ENCODE assay signal across 18 cellular contexts in genomic region chr9:21605489-21605931, GRCh38.
A peak's percentile ranks its signal among the peaks of the same experiment; 100 is the strongest.
DNase-seq lines count a peak whose midpoint lies in the region; ATAC-seq and TF ChIP-seq lines count a peak whose summit lies in the region.
"Had no signal": no experiment of that assay in that cellular context is flagged by ENCODE, and none has a peak within 500 bp of the region (broad histone marks: within the 10 kb centered on the region; RNA-seq: fewer than 3 reads in every experiment).

No MANE protein-coding gene starts in this region.

- no peaks in the 10 kb centered on the region for H3K4me1 ChIP-seq in GM23338 (ENCODE audit: insufficient read depth)
- H3K4me1 ChIP-seq: uterus had no signal

- peaks cover 6% of the 10 kb centered on the region; the same call in 1 of the 2 replicates for H3K9me2 ChIP-seq in GM23338 (ENCODE audit: insufficient read depth)

- H3K79me2 ChIP-seq in GM23338 (replicated peaks; ENCODE audit: insufficient read depth) = no peaks in the 10 kb centered on the region

- H3K9me3 ChIP-seq in AG04450 (ENCODE audit: control insufficient read depth, insufficient read depth, low read length) (no peaks in the 10 kb centered on the region), WERI-Rb-1 (ENCODE audit: severe bottlenecking) (no peaks in the 10 kb centered on the region)
- H3K9me3 ChIP-seq: uterus had no signal

- peak overlapping the region; percentile 89 for H3K27ac Mint-ChIP-seq in HFFc6
- no peak overlapping the region for H3K27ac Mint-ChIP-seq in GM23338

- CTCF ChIA-PET in AG04450 (lab: Charles Lee) = interaction anchor here (1.0 kb wide), 1 partner anchor 183 kb away, joined by 3 read pairs; no protein-coding TSS in a partner anchor

- no peak overlapping the region for H2AFZ ChIP-seq in GM23338

- H3K36me3 ChIP-seq in GM23338 (ENCODE audit: insufficient read depth) (no peaks in the 10 kb centered on the region), WERI-Rb-1 (no peaks in the 10 kb centered on the region)
- H3K36me3 ChIP-seq: uterus had no signal

- H3K27me3 ChIP-seq in AG04450 (ENCODE audit: control insufficient read depth, insufficient read depth, low read length) = no peaks in the 10 kb centered on the region
- H3K27me3 ChIP-seq in GM23338 (ENCODE audit: insufficient read depth) = no peaks in the 10 kb centered on the region
- H3K27me3 ChIP-seq in WERI-Rb-1 (ENCODE audit: insufficient read depth, low read depth, severe bottlenecking) = peaks cover 43% of the 10 kb centered on the region
- H3K27me3 ChIP-seq: uterus had no signal

- H3K4me3 Mint-ChIP-seq in HFFc6 = peak overlapping the region; percentile 73
- no peak overlapping the region for H3K4me3 Mint-ChIP-seq in GM23338

- H3K4me2 ChIP-seq in GM23338 = no peak overlapping the region

- no peak overlapping the region for H3K27ac ChIP-seq in AG04450 (ENCODE audit: low read depth, low read length)
- no peak overlapping the region for H3K27ac ChIP-seq in GM23338 (ENCODE audit: low read depth)
- H3K27ac ChIP-seq in WERI-Rb-1 = no peak overlapping the region
- H3K27ac ChIP-seq: uterus had no signal

- in situ Hi-C loops in astrocyte of the cerebellum (cut with HindIII; ENCODE audit: low sequenced_read_pairs) = no loop called here

- POLR2A ChIA-PET in AG04450 (lab: Yijun Ruan, JAX) = no interaction called here

- H3K4me3 ChIP-seq in AG04450 (ENCODE audit: low read depth, low read length) (no peak overlapping the region), astrocyte of the cerebellum (ENCODE audit: low read depth, low read length) (no peak overlapping the region), GM23338 (no peak overlapping the region), WERI-Rb-1 (ENCODE audit: low read depth, low read length) (no peak overlapping the region)
- H3K4me3 ChIP-seq: uterus had no signal

- TF ChIP-seq CTCF in AG04450 (IDR thresholded peaks at IDR 0.05; ENCODE audit: low read depth, low read length) (no peak), HFFc6 (IDR thresholded peaks at IDR 0.05) (no peak), astrocyte of the cerebellum (IDR thresholded peaks at IDR 0.05; ENCODE audit: low read depth, low read length, missing control alignments) (no peak), GM23338 (conservative IDR thresholded peaks at IDR 0.05; ENCODE audit: low read depth in 2 of 2) (no peak), WERI-Rb-1 (IDR thresholded peaks at IDR 0.05; ENCODE audit: low read depth, low read length) (no peak)

- H3K27me3 Mint-ChIP-seq in HFFc6 (ENCODE audit: insufficient read depth) = no peaks in the 10 kb centered on the region; the same call in none of the 2 replicates
- peaks cover 3% of the 10 kb centered on the region for H3K27me3 Mint-ChIP-seq in GM23338 (ENCODE audit: insufficient read depth, low read depth, poor library complexity)

- H3K9me3 Mint-ChIP-seq in HFFc6 (no peaks in the 10 kb centered on the region), GM23338 (no peaks in the 10 kb centered on the region)

- H3K36me3 Mint-ChIP-seq in HFFc6 (ENCODE audit: low read depth) (no peaks in the 10 kb centered on the region), GM23338 (ENCODE audit: low read depth) (no peaks in the 10 kb centered on the region)

- no peaks in the 10 kb centered on the region for H3F3A ChIP-seq in GM23338 (replicated peaks; ENCODE audit: low read depth)

- no peak for ATAC-seq in GM23338
- ATAC-seq in HG02759 (IDR thresholded peaks at IDR 0.05; ENCODE audit: unreplicated experiment) = no peak
- ATAC-seq: esophagus mucosa had no signal

- DNase-seq in AG04450 (ENCODE audit: low read depth, low spot score) = peak; percentile 42
- peak; percentile 56 for DNase-seq in HFFc6
- peak; percentile 75 for DNase-seq in astrocyte of the cerebellum (ENCODE audit: low read depth)
- DNase-seq in kidney glomerular epithelial cell (lab: John Stamatoyannopoulos, UW) = peak; percentile 16
- no peak for DNase-seq in GM23338 (ENCODE audit: low spot score)
- DNase-seq in activated CD4-positive, alpha-beta T cell treated with anti-CD3 and anti-CD28 coated beads, Interleukin-2, amount 50 U/mL, for 4 hours = no peak
- DNase-seq in WERI-Rb-1 = no peak
- DNase-seq: anterior cingulate cortex; Karpas-422; NCI-H2029; NCI-H748 treated with DMSO at 0.1 percent for 48 hours; SIG-M5; small intestine; stimulated activated naive CD4-positive, alpha-beta T cell treated with Interleukin-2 at 50 U/mL for 16 hours; T1000; uterus had no signal

- no peaks in the 10 kb centered on the region for H4K20me1 ChIP-seq in GM23338 (replicated peaks; ENCODE audit: insufficient read depth)

- H3K4me1 Mint-ChIP-seq in HFFc6 (ENCODE audit: low read depth) = peaks cover 76% of the 10 kb centered on the region
- no peaks in the 10 kb centered on the region for H3K4me1 Mint-ChIP-seq in GM23338

TF ChIP-seq in GM23338, 12 proteins besides CTCF, POLR2A, EP300 and RAD21 (continues in another document):
- no peak for TF ChIP-seq NANOG (IDR thresholded peaks at IDR 0.05; ENCODE audit: borderline replicate concordance)
- TF ChIP-seq EZH2phosphoT487 (IDR thresholded peaks at IDR 0.05; ENCODE audit: unreplicated experiment) = no peak
- no peak for TF ChIP-seq ZNF462 (CRISPR knock-in tag; IDR thresholded peaks at IDR 0.05)
- TF ChIP-seq ZNF331 (CRISPR knock-in tag; IDR thresholded peaks at IDR 0.05; ENCODE audit: low read depth) = no peak

Comparison
In these comparisons a context has a peak if more than half of its experiments do, and no peak if none do; other contexts are left out.
1. DNase-seq: peak in AG04450 (single experiment), HFFc6 (single experiment), astrocyte of the cerebellum (single experiment) and kidney glomerular epithelial cell (single experiment); none in GM23338 (single experiment), activated CD4-positive, alpha-beta T cell treated with anti-CD3 and anti-CD28 coated beads, Interleukin-2, amount 50 U/mL, for 4 hours (0 of 2) and WERI-Rb-1 (single experiment).